Comparison of ENCODE assay signal across 25 cellular contexts in genomic region chr4:25821267-25821666, GRCh38.
"Had no signal": no experiment of that assay in that cellular context is flagged by ENCODE, and none has a peak within 500 bp of the region (broad histone marks: within the 10 kb centered on the region; RNA-seq: fewer than 3 reads in every experiment).

No MANE protein-coding gene starts in this region.

- H3K4me1 ChIP-seq: lower lobe of right lung, right atrium auricular region, right lobe of liver, stomach, testis, thyroid gland, transverse colon, upper lobe of left lung, vagina had no signal

- H3K27me3 ChIP-seq: ovary, right atrium auricular region, right lobe of liver, stomach, testis, thyroid gland, transverse colon, upper lobe of left lung, vagina had no signal

- H3K27ac ChIP-seq: lower lobe of right lung, ovary, right atrium auricular region, right lobe of liver, stomach, testis, thyroid gland, transverse colon, upper lobe of left lung, vagina had no signal

- H3K9me3 ChIP-seq: lower lobe of right lung, ovary, right atrium auricular region, right lobe of liver, stomach, testis, thyroid gland, transverse colon, upper lobe of left lung, vagina had no signal

- ATAC-seq: left cardiac atrium; left lobe of liver; lower lobe of right lung; natural killer cell; right lobe of liver; stimulated activated memory B cell treated with anti-CD40 and anti-IgM and Interleukin-4, amounts not matched to agents 10 μg/mL and 1 μg/mL and 100 μg/mL, for 72 hours; stimulated activated naive CD8-positive, alpha-beta T cell treated with anti-CD3 and anti-CD28 coated beads, Interleukin-15, Interleukin-2, amounts not matched to agents 100 U/mL and 50 U/mL, for 24 hours had no signal

- H3K36me3 ChIP-seq: ovary, right atrium auricular region, right lobe of liver, thyroid gland, vagina had no signal

- DNase-seq: kidney glomerular epithelial cell; left cardiac atrium; lower lobe of right lung; mammary epithelial cell; mesenchymal stem cell; naive B cell; natural killer cell; nephron progenitor cell; ovary; right lobe of liver; stimulated activated CD4-positive, alpha-beta T cell treated with anti-CD3 and anti-CD28 coated beads, Interleukin-1b, Interleukin-23, amount 100 ng/mL, for 48 hours; stimulated activated CD4-positive, alpha-beta T cell treated with anti-CD3 and anti-CD28 coated beads, Interleukin-2, amount 100 ng/mL, for 48 hours; stimulated activated CD4-positive, alpha-beta T cell treated with anti-CD3 and anti-CD28 coated beads, Interleukin-4, amount 100 ng/mL, for 4 hours; stimulated activated CD8-positive, alpha-beta memory T cell treated with anti-CD3 and anti-CD28 coated beads, Interleukin-4, amount 100 ng/mL, for 48 hours; stimulated activated naive CD8-positive, alpha-beta T cell treated with anti-CD3 and anti-CD28 coated beads, Interleukin-15, Interleukin-2, amounts not matched to agents 100 U/mL and 50 U/mL, for 24 hours; stomach; testis; thyroid gland; transverse colon; upper lobe of left lung had no signal

- H3K4me2 ChIP-seq: smooth muscle cell had no signal

- H3K4me3 ChIP-seq: lower lobe of right lung, ovary, right atrium auricular region, right lobe of liver, smooth muscle cell, stomach, testis, thyroid gland, transverse colon, upper lobe of left lung, vagina had no signal
